41 cellular contexts compared by ENCODE assay signal in the genomic region with DNA sequence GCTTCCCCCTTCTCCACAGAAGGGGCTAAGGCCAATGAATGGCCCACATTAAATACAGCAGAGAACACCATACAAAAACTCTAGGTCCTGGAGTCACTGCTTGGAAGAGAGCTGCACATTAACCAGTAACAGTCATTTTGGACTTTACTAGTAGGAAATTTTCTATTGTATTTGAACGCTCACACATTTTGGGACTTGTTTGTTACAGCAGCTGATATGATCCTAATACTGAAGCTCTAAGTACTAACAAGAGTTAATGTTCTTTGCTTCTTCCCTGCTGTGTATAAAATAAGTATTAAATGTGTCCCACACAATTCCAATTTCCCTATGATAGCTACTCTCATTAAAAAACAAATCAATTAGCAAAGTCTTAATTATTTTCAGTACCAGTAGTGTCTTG.
"Had no signal": no experiment of that assay in that cellular context is flagged by ENCODE, and none has a peak within 500 bp of the region (broad histone marks: within the 10 kb centered on the region; RNA-seq: fewer than 3 reads in every experiment).

No MANE protein-coding gene starts in this region.

- H3K36me3 Mint-ChIP-seq: activated naive CD4-positive, alpha-beta T cell treated with anti-CD3 and anti-CD28 coated beads, Interleukin-2, amount 50 U/mL, for 24 hours; activated naive CD8-positive, alpha-beta T cell; activated naive CD8-positive, alpha-beta T cell treated with anti-CD3 and anti-CD28 coated beads for 36 hours; activated naive CD8-positive, alpha-beta T cell treated with anti-CD3 and anti-CD28 coated beads, Interleukin-2, amount 10 ng/mL, durations not matched to agents 7 days and 5 days; brain had no signal

- H3K4me1 ChIP-seq: adrenal gland, ascending aorta, breast epithelium had no signal

- H3K4me3 Mint-ChIP-seq: activated naive CD4-positive, alpha-beta T cell treated with anti-CD3 and anti-CD28 coated beads for 36 hours; activated naive CD4-positive, alpha-beta T cell treated with anti-CD3 and anti-CD28 coated beads, Interleukin-2, amount 10 ng/mL, durations not matched to agents 7 days and 5 days; activated naive CD4-positive, alpha-beta T cell treated with anti-CD3 and anti-CD28 coated beads, Interleukin-2, amount 50 U/mL, for 24 hours; activated naive CD8-positive, alpha-beta T cell; activated naive CD8-positive, alpha-beta T cell treated with anti-CD3 and anti-CD28 coated beads for 36 hours; activated naive CD8-positive, alpha-beta T cell treated with anti-CD3 and anti-CD28 coated beads, Interleukin-2, amount 10 ng/mL, durations not matched to agents 7 days and 5 days; activated naive CD8-positive, alpha-beta T cell treated with anti-CD3 and anti-CD28 coated beads, Interleukin-2, amount 50 U/mL, for 24 hours; activated T-cell treated with anti-CD3 and anti-CD28 coated beads, Interleukin-2, amount 50 U/mL, for 24 hours; activated T-cell treated with anti-CD3 and anti-CD28 coated beads, Interleukin-2, amount 50 U/mL, for 4 hours; activated T-cell treated with anti-CD3 and anti-CD28 coated beads, Interleukin-2, amount 50 U/mL, for 72 hours; activated T-helper 1 cell treated with anti-CD3 and anti-CD28 coated beads, Interleukin-12 subunit alpha, Interleukin-12 subunit beta, Interleukin-2, Interleukin-4 antibody, amounts not matched to agents 30 ng/mL and 10 ng/mL and 1 ng/mL, durations not matched to agents 14 hours and 24 hours and 36 hours; activated T-helper 17 cell treated with anti-CD3 and anti-CD28 coated beads, Interleukin-2, amount 50 U/mL, for 72 hours; brain; central memory CD8-positive, alpha-beta T cell had no signal

- ATAC-seq: activated naive CD4-positive, alpha-beta T cell treated with anti-CD3 and anti-CD28 coated beads, Interleukin-2, amount 50 U/mL, for 72 hours; activated naive CD8-positive, alpha-beta T cell treated with anti-CD3 and anti-CD28 coated beads, Interleukin-2, amount 50 U/mL, for 24 hours; activated T-cell treated with anti-CD3 and anti-CD28 coated beads, Interleukin-2, amount 50 U/mL, for 4 hours; activated T-cell treated with anti-CD3 and anti-CD28 coated beads, Interleukin-2, amount 50 U/mL, for 72 hours; activated T-helper 17 cell treated with anti-CD3 and anti-CD28 coated beads, Interleukin-2, amount 50 U/mL, for 72 hours; body of pancreas had no signal

- H3K27ac ChIP-seq: adrenal gland, ascending aorta, body of pancreas, brain microvascular endothelial cell, breast epithelium, cardiac muscle cell had no signal

- H3K36me3 ChIP-seq: adrenal gland, ascending aorta, brain microvascular endothelial cell, breast epithelium, cardiac muscle cell had no signal

- H3K4me1 Mint-ChIP-seq: activated naive CD4-positive, alpha-beta T cell treated with anti-CD3 and anti-CD28 coated beads, Interleukin-2, amount 10 ng/mL, durations not matched to agents 7 days and 5 days; activated naive CD4-positive, alpha-beta T cell treated with anti-CD3 and anti-CD28 coated beads, Interleukin-2, amount 50 U/mL, for 24 hours; activated naive CD8-positive, alpha-beta T cell treated with anti-CD3 and anti-CD28 coated beads for 36 hours; activated naive CD8-positive, alpha-beta T cell treated with anti-CD3 and anti-CD28 coated beads, Interleukin-2, amount 50 U/mL, for 24 hours; activated T-helper 17 cell treated with anti-CD3 and anti-CD28 coated beads, Interleukin-2, amount 50 U/mL, for 72 hours; central memory CD8-positive, alpha-beta T cell had no signal

- H3K27me3 ChIP-seq: ascending aorta, body of pancreas, breast epithelium, cardiac muscle cell had no signal

- FAIRE-seq: astrocyte, bronchial epithelial cell had no signal

- DNase-seq: activated effector memory CD4-positive, alpha-beta T cell treated with anti-CD3 and anti-CD28 coated beads, Interleukin-2, amount 50 U/mL, for 16 hours; activated effector memory CD4-positive, alpha-beta T cell treated with Interleukin-2 at 50 U/mL for 16 hours; activated gamma-delta T cell; activated gamma-delta T cell treated with Interleukin-2 at 50 U/mL for 16 hours; activated naive CD4-positive, alpha-beta T cell; activated naive CD4-positive, alpha-beta T cell treated with anti-CD3 and anti-CD28 coated beads for 36 hours; activated naive CD4-positive, alpha-beta T cell treated with anti-CD3 and anti-CD28 coated beads, Interleukin-2, amount 10 ng/mL, durations not matched to agents 7 days and 5 days; activated naive CD4-positive, alpha-beta T cell treated with anti-CD3 and anti-CD28 coated beads, Interleukin-2, amount 50 U/mL, for 16 hours; activated naive CD4-positive, alpha-beta T cell treated with Interleukin-2 at 50 U/mL for 16 hours; activated naive CD8-positive, alpha-beta T cell treated with anti-CD3 and anti-CD28 coated beads for 36 hours; activated naive CD8-positive, alpha-beta T cell treated with anti-CD3 and anti-CD28 coated beads, Interleukin-2, amount 10 ng/mL, durations not matched to agents 7 days and 5 days; activated naive CD8-positive, alpha-beta T cell treated with anti-CD3 and anti-CD28 coated beads, Interleukin-2, amount 50 U/mL, for 24 hours; activated T-cell treated with anti-CD3 and anti-CD28 coated beads for 4 hours; activated T-cell treated with anti-CD3 and anti-CD28 coated beads, Interleukin-2, amount 50 U/mL, for 1 hour; activated T-cell treated with anti-CD3 and anti-CD28 coated beads, Interleukin-2, amount 50 U/mL, for 24 hours; activated T-cell treated with anti-CD3 and anti-CD28 coated beads, Interleukin-2, amount 50 U/mL, for 4 hours; activated T-cell treated with anti-CD3 and anti-CD28 coated beads, Interleukin-2, amount 50 U/mL, for 48 hours; activated T-cell treated with anti-CD3 and anti-CD28 coated beads, Interleukin-2, amount 50 U/mL, for 72 hours; adrenal gland; amniotic stem cell; amygdala; anterior cingulate cortex; aorta; body of pancreas; brain microvascular endothelial cell; caudate nucleus; central memory CD4-positive, alpha-beta T cell; cerebellar nuclear complex had no signal

- H3K27ac Mint-ChIP-seq: activated naive CD4-positive, alpha-beta T cell treated with anti-CD3 and anti-CD28 coated beads for 36 hours; activated naive CD4-positive, alpha-beta T cell treated with anti-CD3 and anti-CD28 coated beads, Interleukin-2, amount 10 ng/mL, durations not matched to agents 7 days and 5 days; activated naive CD4-positive, alpha-beta T cell treated with anti-CD3 and anti-CD28 coated beads, Interleukin-2, amount 50 U/mL, for 24 hours; activated naive CD4-positive, alpha-beta T cell treated with anti-CD3 and anti-CD28 coated beads, Interleukin-2, amount 50 U/mL, for 72 hours; activated naive CD8-positive, alpha-beta T cell; activated naive CD8-positive, alpha-beta T cell treated with anti-CD3 and anti-CD28 coated beads for 36 hours; activated naive CD8-positive, alpha-beta T cell treated with anti-CD3 and anti-CD28 coated beads, Interleukin-2, amount 10 ng/mL, durations not matched to agents 7 days and 5 days; activated naive CD8-positive, alpha-beta T cell treated with anti-CD3 and anti-CD28 coated beads, Interleukin-2, amount 50 U/mL, for 24 hours; activated T-cell treated with anti-CD3 and anti-CD28 coated beads, Interleukin-2, amount 50 U/mL, for 24 hours; activated T-cell treated with anti-CD3 and anti-CD28 coated beads, Interleukin-2, amount 50 U/mL, for 72 hours; activated T-helper 1 cell treated with anti-CD3 and anti-CD28 coated beads, Interleukin-12 subunit alpha, Interleukin-12 subunit beta, Interleukin-2, Interleukin-4 antibody, amounts not matched to agents 30 ng/mL and 10 ng/mL and 1 ng/mL, durations not matched to agents 14 hours and 24 hours and 36 hours; activated T-helper 17 cell treated with anti-CD3 and anti-CD28 coated beads, Interleukin-2, amount 50 U/mL, for 72 hours; activated T-helper 2 cell treated with anti-CD3 and anti-CD28 coated beads, Interferon-gamma antibody, Interleukin-2, Interleukin-4, amounts not matched to agents 10 μg/mL and 5 μg/mL and 100 μg/mL, durations not matched to agents 14 hours and 24 hours and 36 hours; brain had no signal

- H3K9me3 ChIP-seq: adrenal gland, ascending aorta, body of pancreas, breast epithelium had no signal

- H3K4me3 ChIP-seq: adrenal gland, ascending aorta, body of pancreas, breast epithelium, cardiac muscle cell had no signal
